Comparison of ENCODE assay signal across 25 cellular contexts in the genomic region with DNA sequence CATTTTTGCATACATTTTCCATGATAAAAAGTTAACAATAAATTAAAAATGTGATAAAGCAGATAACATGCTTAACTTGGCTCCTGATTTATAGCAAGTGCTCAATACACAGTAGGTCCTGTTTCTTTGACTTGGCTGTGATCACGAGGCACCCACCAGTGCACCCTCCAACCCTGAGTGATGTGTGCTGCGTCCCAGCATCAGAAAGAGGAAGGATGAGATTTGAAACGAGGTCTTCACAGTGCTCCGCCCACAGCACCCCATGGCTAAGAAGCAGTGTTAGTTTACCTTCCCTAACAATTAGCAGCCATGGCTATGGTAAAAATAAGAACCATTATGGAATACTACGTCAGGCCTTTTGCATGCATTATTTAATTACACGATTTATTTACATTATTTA.
DNase-seq lines count a peak whose midpoint lies in the region; ATAC-seq and TF ChIP-seq lines count a peak whose summit lies in the region.
"Had no signal": no experiment of that assay in that cellular context is flagged by ENCODE, and none has a peak within 500 bp of the region (broad histone marks: within the 10 kb centered on the region; RNA-seq: fewer than 3 reads in every experiment).

No MANE protein-coding gene starts in this region.

- peak; percentile 75 for DNase-seq in CD1c-positive myeloid dendritic cell (ENCODE audit: extremely low spot score)
- no peak for DNase-seq in Panc1 (ENCODE audit: low read depth, low spot score)
- no peak for DNase-seq in hepatocyte (ENCODE audit: low spot score)
- DNase-seq in sigmoid colon, result no peak
- no peak for DNase-seq in H7
- DNase-seq in HuH-7.5 (ENCODE audit: low spot score), result no peak
- DNase-seq: activated CD4-positive, CD25-positive, alpha-beta regulatory T cell; activated CD8-positive, alpha-beta memory T cell treated with anti-CD3 and anti-CD28 coated beads, Interleukin-2, amount 10 ng/mL, durations not matched to agents 7 days and 5 days; activated T-cell treated with anti-CD3 and anti-CD28 coated beads, Interleukin-2, amount 50 U/mL, for 48 hours; brain microvascular endothelial cell; DMS79; GDM1; glutamatergic neuron; kidney glomerular epithelial cell; NCI-H1048; NCI-H1694; NCI-H2171; PC-9; SIG-M5; stimulated activated naive CD8-positive, alpha-beta T cell treated with anti-CD3 and anti-CD28 coated beads, Interleukin-15, amount 100 ng/mL, for 72 hours had no signal

- intact Hi-C loops in Panc1 (cut with micrococcal nuclease; ENCODE audit: unreplicated experiment) (loop anchor here (10.0 kb wide), 1 partner anchor 188 kb away; no protein-coding TSS in a partner anchor), sigmoid colon (cut with DNase I) (loop anchor here (5.0 to 10.0 kb wide), 2 partner anchors 291 to 408 kb away; a partner anchor contains a TSS)

- 77% methylated on average over 6 of the region's 6 CpGs for WGBS in hepatocyte (ENCODE audit: low lambda C conversion rate, missing lambda C conversion rate)
- WGBS in sigmoid colon, 2 donors, result 61 to 66% methylated on average over 6 of the region's 6 CpGs

- no peak for TF ChIP-seq CTCF in Panc1 (IDR thresholded peaks at IDR 0.05)
- TF ChIP-seq CTCF in hepatocyte (IDR thresholded peaks at IDR 0.05; ENCODE audit: poor library complexity), result no peak
- no peak for TF ChIP-seq CTCF in sigmoid colon (IDR thresholded peaks at IDR 0.05)

- no peaks in the 10 kb centered on the region for H3K27me3 ChIP-seq in Panc1 (ENCODE audit: control insufficient read depth, insufficient read depth, low read length)
- H3K27me3 ChIP-seq in hepatocyte, result no peaks in the 10 kb centered on the region
- no peaks in the 10 kb centered on the region for H3K27me3 ChIP-seq in sigmoid colon
- H3K27me3 ChIP-seq in H7 (ENCODE audit: control insufficient read depth, insufficient read depth, low read length), result no peaks in the 10 kb centered on the region; the same call in 1 of the 2 replicates

- peak overlapping the region; percentile 57; the same call in 1 of the 2 replicates for H3K27ac ChIP-seq in Panc1 (ENCODE audit: low read length)
- peak overlapping the region; percentile 69 for H3K27ac ChIP-seq in hepatocyte
- H3K27ac ChIP-seq in sigmoid colon, result peak overlapping the region; percentile 48 to 87 (median 84)
- H3K27ac ChIP-seq: brain microvascular endothelial cell, HL-60, PC-9 had no signal

- CTCF ChIA-PET in Panc1 (lab: Charles Lee), result no interaction called here

- no peaks in the 10 kb centered on the region for H3K36me3 ChIP-seq in Panc1 (ENCODE audit: control insufficient read depth, insufficient read depth, low read length)
- no peaks in the 10 kb centered on the region for H3K36me3 ChIP-seq in hepatocyte (replicated peaks; ENCODE audit: insufficient read depth, low read depth)
- no peaks in the 10 kb centered on the region for H3K36me3 ChIP-seq in sigmoid colon
- H3K36me3 ChIP-seq in H7 (replicated peaks; ENCODE audit: control insufficient read depth, insufficient read depth, low read length), result no peaks in the 10 kb centered on the region
- H3K36me3 ChIP-seq: brain microvascular endothelial cell had no signal

- TF ChIP-seq EP300 in sigmoid colon (IDR thresholded peaks at IDR 0.05), result no peak

- H3K9me3 ChIP-seq in Panc1 (ENCODE audit: control insufficient read depth, insufficient read depth, low read depth, low read length), result no peaks in the 10 kb centered on the region
- H3K9me3 ChIP-seq in hepatocyte (ENCODE audit: low read depth), result no peaks in the 10 kb centered on the region
- H3K9me3 ChIP-seq in sigmoid colon, result no peaks in the 10 kb centered on the region
- H3K9me3 ChIP-seq: psoas muscle had no signal

- no peaks in the 10 kb centered on the region for H4K20me1 ChIP-seq in hepatocyte (ENCODE audit: insufficient read depth, poor library complexity, severe bottlenecking)

- TF ChIP-seq POLR2A in sigmoid colon (IDR thresholded peaks at IDR 0.05), result no peak

- no peak overlapping the region for H3K4me2 ChIP-seq in hepatocyte
- H3K4me2 ChIP-seq: PC-9 had no signal

- in situ Hi-C loops in Panc1 (cut with HindIII; ENCODE audit: low pct_unique_long_range_greater_than_20kb, low sequenced_read_pairs), result no loop called here

- no peaks in the 10 kb centered on the region for H3K9me2 ChIP-seq in hepatocyte (replicated peaks; ENCODE audit: insufficient read depth)

- H3K79me2 ChIP-seq in hepatocyte, result no peaks in the 10 kb centered on the region

- POLR2A ChIA-PET in Panc1 (lab: Charles Lee), result no interaction called here

- ATAC-seq in Panc1 (no peak), GM19455 (IDR thresholded peaks at IDR 0.05; ENCODE audit: unreplicated experiment) (no peak)
- ATAC-seq: activated CD8-positive, alpha-beta memory T cell treated with anti-CD3 and anti-CD28 coated beads, Interleukin-2, amount 10 ng/mL, durations not matched to agents 7 days and 5 days; T-cell had no signal

- BruUV-seq in Panc1 (replicated peaks; lab: Mats Ljungman, UMichigan), result no TSS peak

- H3K4me1 ChIP-seq in Panc1 (ENCODE audit: control insufficient read depth, insufficient read depth, low read length) (peaks cover 45% of the 10 kb centered on the region), hepatocyte (ENCODE audit: insufficient read depth) (peaks cover 39% of the 10 kb centered on the region), sigmoid colon (peaks cover 0 to 66% (median 58%) of the 10 kb centered on the region in 4 donors)

- no peak overlapping the region for H3K4me3 ChIP-seq in Panc1 (ENCODE audit: low read depth in 2 of 2, low read length in 2 of 2)
- H3K4me3 ChIP-seq in hepatocyte, result no peak overlapping the region
- no peak overlapping the region for H3K4me3 ChIP-seq in sigmoid colon
- H3K4me3 ChIP-seq in H7 (ENCODE audit: insufficient read depth, low read depth, low read length), result no peak overlapping the region
- H3K4me3 ChIP-seq: PC-9, psoas muscle, skin epidermis had no signal

- no peak overlapping the region for H2AFZ ChIP-seq in hepatocyte
- H2AFZ ChIP-seq: PC-9 had no signal
